Comparison of ENCODE assay signal across 8 cellular contexts in genomic region chr21:44845418-44846200, GRCh38. TPM values are rescaled to one million over a fixed set of nuclear protein-coding genes. Genes with fewer than 3 reads are reported as not detected.
DNase-seq lines count a peak whose midpoint lies in the region; ATAC-seq and TF ChIP-seq lines count a peak whose summit lies in the region.

No MANE protein-coding gene starts in this region.

- H3K23ac ChIP-seq in trophoblast cell (ENCODE audit: low read length) = no peak overlapping the region

- peak; percentile 68 for TF ChIP-seq CTCF in PC-3 (conservative IDR thresholded peaks at IDR 0.05; ENCODE audit: low read depth, low read length)
- TF ChIP-seq CTCF in glutamatergic neuron (IDR thresholded peaks at IDR 0.05; ENCODE audit: partially characterized antibody, unreplicated experiment) = no peak

- H3K36me3 Mint-ChIP-seq in glutamatergic neuron (ENCODE audit: unreplicated experiment) = no peaks in the 10 kb centered on the region

- peak overlapping the region; percentile 58 for H4K91ac ChIP-seq in trophoblast cell (ENCODE audit: low read depth, low read length)

- H2BK12ac ChIP-seq in trophoblast cell (ENCODE audit: low read length) = peak overlapping the region; percentile 28

- POLR2A ChIA-PET in PC-3 (lab: Charles Lee; ENCODE audit: unreplicated experiment) = no interaction called here

- no peak overlapping the region for H3K4ac ChIP-seq in trophoblast cell (ENCODE audit: low read depth, low read length)

- no peaks in the 10 kb centered on the region for H3K9me2 ChIP-seq in PC-3 (replicated peaks; ENCODE audit: low read length)

- H3K79me1 ChIP-seq in trophoblast cell (ENCODE audit: low read length) = peaks cover 5% of the 10 kb centered on the region

- CTCF ChIA-PET in PC-3 (lab: Charles Lee) = interaction anchor here (0.6 to 0.8 kb wide), 2 partner anchors 28 to 87 kb away, joined by 4 to 12 read pairs; partner anchors contain the start of gene PTTG1IP

- H3K79me2 ChIP-seq in PC-3 (ENCODE audit: low read length) (no peaks in the 10 kb centered on the region), trophoblast cell (ENCODE audit: control insufficient read depth, insufficient read depth, low read length, poor library complexity) (no peaks in the 10 kb centered on the region)

- WGBS in trophoblast cell (ENCODE audit: extremely low coverage, insufficient coverage, insufficient read length) = no CpG with 5 or more reads among the region's 34 CpGs

- H3K4me3 ChIP-seq in PC-3 (ENCODE audit: low read length) = peak overlapping the region; percentile 36
- H3K4me3 ChIP-seq in trophoblast cell (ENCODE audit: low read depth, low read length) = no peak overlapping the region

- H2BK120ac ChIP-seq in trophoblast cell (ENCODE audit: insufficient read depth, low read length, poor library complexity) = no peak overlapping the region

- H2AK5ac ChIP-seq in trophoblast cell (ENCODE audit: low read length) = peak overlapping the region; percentile 11

- H3K4me1 Mint-ChIP-seq in glutamatergic neuron (ENCODE audit: low read depth, unreplicated experiment) = peaks cover 5% of the 10 kb centered on the region

- peak overlapping the region; percentile 61 for H3K4me3 Mint-ChIP-seq in glutamatergic neuron (ENCODE audit: unreplicated experiment)

- H2AFZ ChIP-seq in PC-3 (ENCODE audit: low read length) (peak overlapping the region; percentile 37), trophoblast cell (ENCODE audit: insufficient read depth, low read length, poor library complexity) (peak overlapping the region; percentile 37)

- intact Hi-C loops in PC-3 (cut with micrococcal nuclease) = loop anchor here (2.0 kb wide), 1 partner anchor 45 kb away; the partner anchor contains the start of gene UBE2G2

- H4K12ac ChIP-seq in trophoblast cell (ENCODE audit: low read depth, low read length) = peak overlapping the region; percentile 2

- H3K4me2 ChIP-seq in PC-3 (ENCODE audit: low read length) = peak overlapping the region; percentile 66
- H3K4me2 ChIP-seq in trophoblast cell (ENCODE audit: low read length) = peak overlapping the region; percentile 61

- ATAC-seq in HG02610 (IDR thresholded peaks at IDR 0.05; ENCODE audit: unreplicated experiment) (peak; percentile 47), PC-3 (peak; percentile 74), HG03045 (IDR thresholded peaks at IDR 0.05; ENCODE audit: unreplicated experiment) (no peak), GM19452 (IDR thresholded peaks at IDR 0.05; ENCODE audit: unreplicated experiment) (no peak)

- H3K27ac ChIP-seq in PC-3 (ENCODE audit: low read length) (no peak overlapping the region), trophoblast cell (ENCODE audit: low read depth, low read length) (peak overlapping the region; percentile 2)

- H3K4me1 ChIP-seq in PC-3 (ENCODE audit: insufficient read depth, low read length) (peaks cover 11% of the 10 kb centered on the region), trophoblast cell (ENCODE audit: control insufficient read depth in 1 of 2, insufficient read depth in 2 of 2, low read length in 2 of 2) (peaks cover 13 to 17% of the 10 kb centered on the region in 2 experiments)

- peak overlapping the region; percentile 28 for H3K27ac Mint-ChIP-seq in glutamatergic neuron (ENCODE audit: unreplicated experiment)

- H3K36me3 ChIP-seq in PC-3 (ENCODE audit: low read depth, low read length) = peaks cover 14% of the 10 kb centered on the region
- H3K36me3 ChIP-seq in trophoblast cell (ENCODE audit: control insufficient read depth in 1 of 2, insufficient read depth in 2 of 2, low read length in 2 of 2) = peaks cover 20% of the 10 kb centered on the region in 2 experiments

- H3K18ac ChIP-seq in trophoblast cell (ENCODE audit: low read length) = peak overlapping the region; percentile 48

- no peaks in the 10 kb centered on the region for H4K20me1 ChIP-seq in PC-3 (ENCODE audit: low read length)

- peak overlapping the region; percentile 63 for H4K8ac ChIP-seq in trophoblast cell (ENCODE audit: low read depth, low read length)

- H3F3A ChIP-seq in PC-3 (ENCODE audit: low read length, unreplicated experiment) = no peaks in the 10 kb centered on the region

- H3K9me3 ChIP-seq in PC-3 (ENCODE audit: low read length) (no peaks in the 10 kb centered on the region), trophoblast cell (ENCODE audit: insufficient read depth, low read depth, low read length) (no peaks in the 10 kb centered on the region)

- H3K9me3 Mint-ChIP-seq in glutamatergic neuron (ENCODE audit: unreplicated experiment) = peaks cover 6% of the 10 kb centered on the region

- peak; percentile 28 for DNase-seq in DMS 273 treated with DMSO at 0.1 percent for 48 hours (lab: John Stamatoyannopoulos, UW)
- peak; percentile 66 for DNase-seq in PC-3
- DNase-seq in activated gamma-delta T cell treated with Interleukin-2 at 50 U/mL for 16 hours = peak; percentile 35
- DNase-seq in glutamatergic neuron = peak; percentile 80
- DNase-seq in trophoblast cell = peak; percentile 37 to 57

- H3K27me3 ChIP-seq in PC-3 (ENCODE audit: low read length) (no peaks in the 10 kb centered on the region), trophoblast cell (ENCODE audit: insufficient read depth, low read length) (no peaks in the 10 kb centered on the region)

- peaks cover 10% of the 10 kb centered on the region for H3K27me3 Mint-ChIP-seq in glutamatergic neuron (ENCODE audit: unreplicated experiment)

- no peak overlapping the region for H3K14ac ChIP-seq in trophoblast cell (ENCODE audit: low read length)

- BruUV-seq in PC-3 (replicated peaks; lab: Mats Ljungman, UMichigan) = no TSS peak

- H3K9ac ChIP-seq in PC-3 (ENCODE audit: low read length) (0 out of 2 replicates have a peak overlapping the region, but pooled peaks have one; percentile 0), trophoblast cell (ENCODE audit: low read length) (no peak overlapping the region)

- H2BK5ac ChIP-seq in trophoblast cell (ENCODE audit: low read depth, low read length, poor library complexity) = peak overlapping the region; percentile 5

RNA-seq across cellular contexts. Expression of gene SUMO3, which starts 27.7 kb away (rescaled TPM):
- total RNA-seq in PC-3 (2014; rRNA removed) (242 and 290 TPM in 2 replicates), glutamatergic neuron (ENCODE audit: unreplicated experiment) (63.5 TPM)
- polyA plus RNA-seq in trophoblast cell (2013) = 92.0 and 98.8 TPM in 2 replicates

RNA-seq across cellular contexts. Expression of gene PTTG1IP, which starts 27.9 kb away (rescaled TPM):
- total RNA-seq in PC-3 (2014; rRNA removed) = 330 and 455 TPM in 2 replicates
- 249 TPM for total RNA-seq in glutamatergic neuron (ENCODE audit: unreplicated experiment)
- polyA plus RNA-seq in trophoblast cell (2013) = 258 and 262 TPM in 2 replicates

RNA-seq across cellular contexts. Expression of gene UBE2G2, which starts 44.0 kb away (rescaled TPM):
- 159 and 189 TPM in 2 replicates for total RNA-seq in PC-3 (2014; rRNA removed)
- 77.7 TPM for total RNA-seq in glutamatergic neuron (ENCODE audit: unreplicated experiment)
- 31.5 and 32.1 TPM in 2 replicates for polyA plus RNA-seq in trophoblast cell (2013)

Comparison
In these comparisons a context has a peak if more than half of its experiments do, and no peak if none do; other contexts are left out.
1. DNase-seq: peak in every context shown above with its lines; median percentile 80 in glutamatergic neuron; 66 in PC-3; 47 in trophoblast cell; 35 in activated gamma-delta T cell treated with Interleukin-2 at 50 U/mL for 16 hours; 28 in DMS 273 treated with DMSO at 0.1 percent for 48 hours.
2. ATAC-seq: peak in HG02610 (single experiment) and PC-3 (single experiment); none in HG03045 (single experiment) and GM19452 (single experiment).